16 cellular contexts compared by ENCODE assay signal in genomic region chr3:114274929-114275328, GRCh38. TPM values are rescaled to one million over a fixed set of nuclear protein-coding genes. Genes with fewer than 3 reads are reported as not detected.
DNase-seq lines count a peak whose midpoint lies in the region; ATAC-seq and TF ChIP-seq lines count a peak whose summit lies in the region.
"Had no signal": no experiment of that assay in that cellular context is flagged by ENCODE, and none has a peak within 500 bp of the region (broad histone marks: within the 10 kb centered on the region; RNA-seq: fewer than 3 reads in every experiment).

No MANE protein-coding gene starts in this region.

- TF ChIP-seq POLR2A in HCT116 (IDR thresholded peaks at IDR 0.05; ENCODE audit: borderline replicate concordance, extremely low read depth, insufficient read depth, insufficient read length): no peak

- no peaks in the 10 kb centered on the region for H3K9me2 ChIP-seq in HCT116 (ENCODE audit: insufficient read depth)

- DNase-seq in AG10803 (ENCODE audit: low read depth): peak; percentile 47
- no peak for DNase-seq in HCT116 (ENCODE audit: low read depth, low spot score)
- DNase-seq in adipocyte (ENCODE audit: low read depth): peak; percentile 8
- peak; percentile 19 to 64 for DNase-seq in foreskin keratinocyte
- no peak for DNase-seq in GM19240 (ENCODE audit: insufficient read length, low spot score)
- no peak for DNase-seq in progenitor cell of endocrine pancreas (ENCODE audit: low spot score, unreplicated experiment)
- DNase-seq in caudate nucleus (lab: John Stamatoyannopoulos, UW): no peak
- DNase-seq: adrenal gland, DND-41, heart right ventricle, left ventricle myocardium inferior, NCI-H2107, SJCRH30 had no signal

- ATAC-seq in HCT116: no peak
- peak; percentile 89 for ATAC-seq in foreskin keratinocyte
- ATAC-seq in HG02884 (IDR thresholded peaks at IDR 0.05; ENCODE audit: unreplicated experiment): no peak
- ATAC-seq: heart right ventricle had no signal

- no peaks in the 10 kb centered on the region for H3K36me3 Mint-ChIP-seq in progenitor cell of endocrine pancreas (ENCODE audit: insufficient read depth)

- no peak overlapping the region for H3K4me3 ChIP-seq in AG10803 (ENCODE audit: low read length)
- H3K4me3 ChIP-seq in HCT116 (replicated peaks in 1 of 2; ENCODE audit: low read depth in 1 of 2, low read length in 2 of 2): no peak overlapping the region
- H3K4me3 ChIP-seq in adipocyte (ENCODE audit: low read length): no peak overlapping the region
- H3K4me3 ChIP-seq: adrenal gland, BLaER1, heart right ventricle, left ventricle myocardium inferior, SJCRH30 had no signal

- no peak for TF ChIP-seq CTCF in AG10803 (conservative IDR thresholded peaks at IDR 0.05; ENCODE audit: low read length)
- TF ChIP-seq CTCF in HCT116 (IDR thresholded peaks at IDR 0.05 in 2 of 3, conservative IDR thresholded peaks at IDR 0.05 in 1 of 3; ENCODE audit: borderline replicate concordance in 1 of 3, insufficient read depth in 1 of 3, low read depth in 2 of 3, low read length in 2 of 3): no peak
- no peak for TF ChIP-seq CTCF in foreskin keratinocyte (conservative IDR thresholded peaks at IDR 0.05)
- TF ChIP-seq CTCF in progenitor cell of endocrine pancreas (IDR thresholded peaks at IDR 0.05; ENCODE audit: unreplicated experiment): no peak

- intact Hi-C loops in HCT116 (cut with micrococcal nuclease): no loop called here

- CTCF ChIA-PET in HCT116 (lab: Charles Lee): no interaction called here

- peaks cover 10% of the 10 kb centered on the region for H3K9me3 Mint-ChIP-seq in progenitor cell of endocrine pancreas (ENCODE audit: low read depth)

- H3K27me3 ChIP-seq in HCT116 (ENCODE audit: insufficient read depth, low read length) (no peaks in the 10 kb centered on the region), adipocyte (replicated peaks; ENCODE audit: control insufficient read depth, insufficient read depth, low read length) (no peaks in the 10 kb centered on the region), foreskin keratinocyte (no peaks in the 10 kb centered on the region)
- H3K27me3 ChIP-seq: adrenal gland, BLaER1, heart right ventricle, SJCRH30 had no signal

- H3K9me3 ChIP-seq in HCT116 (ENCODE audit: control insufficient read depth in 1 of 2, insufficient read depth in 1 of 2, low read depth in 1 of 2, low read length in 2 of 2) (no peaks in the 10 kb centered on the region), adipocyte (ENCODE audit: control insufficient read depth, low read length) (peaks cover 5% of the 10 kb centered on the region)
- H3K9me3 ChIP-seq: adrenal gland, SJCRH30 had no signal

- H3K4me1 ChIP-seq in HCT116 (ENCODE audit: control insufficient read depth in 1 of 2, insufficient read depth in 2 of 2, low read length in 2 of 2) (peaks cover 0 to 6% of the 10 kb centered on the region in 2 experiments; a peak in 1 of 4 replicates), adipocyte (ENCODE audit: control insufficient read depth, insufficient read depth, low read length) (no peaks in the 10 kb centered on the region), foreskin keratinocyte (no peaks in the 10 kb centered on the region)
- H3K4me1 ChIP-seq: adrenal gland, BLaER1, heart right ventricle, left ventricle myocardium inferior, SJCRH30 had no signal

- TF ChIP-seq RAD21 in HCT116 (IDR thresholded peaks at IDR 0.05; ENCODE audit: low read depth): no peak

- no peaks in the 10 kb centered on the region for H3K4me1 Mint-ChIP-seq in progenitor cell of endocrine pancreas (ENCODE audit: low read depth)

- no TSS peak for BruUV-seq in HCT116 (replicated peaks; lab: Mats Ljungman, UMichigan)

- H3K36me3 ChIP-seq in HCT116 (ENCODE audit: control insufficient read depth in 1 of 2, insufficient read depth in 2 of 2, low read length in 2 of 2) (no peaks in the 10 kb centered on the region), adipocyte (ENCODE audit: control insufficient read depth, insufficient read depth, low read length, severe bottlenecking) (no peaks in the 10 kb centered on the region)
- H3K36me3 ChIP-seq: adrenal gland, BLaER1, heart right ventricle, left ventricle myocardium inferior, SJCRH30 had no signal

- H3K27ac ChIP-seq in HCT116 (ENCODE audit: low read depth, low read length): no peak overlapping the region
- H3K27ac ChIP-seq in foreskin keratinocyte: no peak overlapping the region
- H3K27ac ChIP-seq in caudate nucleus (ENCODE audit: low read depth, low read length): no peak overlapping the region
- H3K27ac ChIP-seq: adrenal gland, BLaER1, heart right ventricle, left ventricle myocardium inferior, SJCRH30 had no signal

- H3K9ac ChIP-seq in HCT116 (ENCODE audit: low read length): no peak overlapping the region
- no peak overlapping the region for H3K9ac ChIP-seq in adipocyte (ENCODE audit: low read length)
- H3K9ac ChIP-seq: BLaER1 had no signal

- RAD21 ChIA-PET in HCT116 (lab: Charles Lee; ENCODE audit: low non-redundant PET in 1 of 2, low total read pairs in 2 of 2, uncharacterized antibody in 2 of 2, unreplicated experiment in 2 of 2): no interaction called here

- H3K79me2 ChIP-seq in HCT116 (ENCODE audit: insufficient read depth, low read length): no peaks in the 10 kb centered on the region

- no peak overlapping the region for H2AFZ ChIP-seq in HCT116 (ENCODE audit: low read depth, low read length, poor library complexity, severe bottlenecking)

- no peak overlapping the region for H3K4me2 ChIP-seq in HCT116 (ENCODE audit: low read length)
- H3K4me2 ChIP-seq: BLaER1 had no signal

- POLR2A ChIA-PET in HCT116 (lab: Charles Lee): no interaction called here

- no peak overlapping the region for H3K27ac Mint-ChIP-seq in progenitor cell of endocrine pancreas

- H4K20me1 ChIP-seq in HCT116 (ENCODE audit: insufficient read depth): no peaks in the 10 kb centered on the region
- H4K20me1 ChIP-seq: BLaER1 had no signal

- no peak overlapping the region for H3K4me3 Mint-ChIP-seq in progenitor cell of endocrine pancreas (ENCODE audit: low read depth)

- no peaks in the 10 kb centered on the region for H3K27me3 Mint-ChIP-seq in progenitor cell of endocrine pancreas

TF ChIP-seq in HCT116, 20 proteins besides CTCF, POLR2A, EP300 and RAD21:
- no peak for TF ChIP-seq ZNF274 (IDR thresholded peaks at IDR 0.05; ENCODE audit: low read depth, low read length)
- TF ChIP-seq ZFX (IDR thresholded peaks at IDR 0.05): 0 out of 2 replicates have a peak, but pooled peaks have one; percentile 38

RNA-seq across cellular contexts. Expression of gene TIGIT, which starts 18.9 kb away (rescaled TPM):
- total RNA-seq in HCT116 (2021; ENCODE audit: unreplicated experiment): 0.07 TPM
- polyA plus RNA-seq in HCT116 (2012): 0.01 and 0.05 TPM in 2 replicates
- total RNA-seq in foreskin keratinocyte: not detected in 2 replicates
- polyA plus RNA-seq in foreskin keratinocyte: not detected in 2 replicates
- not detected in 2 replicates for total RNA-seq in progenitor cell of endocrine pancreas
- total RNA-seq: left ventricle myocardium inferior, skeletal muscle tissue had no signal

RNA-seq across cellular contexts. Expression of gene ZNF80, which starts 37.6 kb away (rescaled TPM):
- 0.12 TPM for total RNA-seq in HCT116 (2021; ENCODE audit: unreplicated experiment)
- 0.05 TPM in 1 of 2 replicates, not detected in the other for polyA plus RNA-seq in HCT116 (2012)
- total RNA-seq in foreskin keratinocyte: not detected in 2 replicates
- polyA plus RNA-seq in foreskin keratinocyte: not detected in 2 replicates
- total RNA-seq in progenitor cell of endocrine pancreas: not detected in 2 replicates
- total RNA-seq: adrenal gland, left ventricle myocardium inferior, skeletal muscle tissue had no signal
- polyA plus RNA-seq: heart right ventricle had no signal

Comparison
In these comparisons a context has a peak if more than half of its experiments do, and no peak if none do; other contexts are left out.
1. DNase-seq: peak in AG10803 (single experiment), adipocyte (single experiment) and foreskin keratinocyte (2 of 2); none in HCT116 (single experiment), GM19240 (single experiment), progenitor cell of endocrine pancreas (single experiment) and caudate nucleus (0 of 61).